Comparison of ENCODE assay signal across 10 cellular contexts in genomic region chr11:99693941-99694492, GRCh38.
A peak's percentile ranks its signal among the peaks of the same experiment; 100 is the strongest.
DNase-seq lines count a peak whose midpoint lies in the region; ATAC-seq and TF ChIP-seq lines count a peak whose summit lies in the region.
"Had no signal": no experiment of that assay in that cellular context is flagged by ENCODE, and none has a peak within 500 bp of the region (broad histone marks: within the 10 kb centered on the region; RNA-seq: fewer than 3 reads in every experiment).

No MANE protein-coding gene starts in this region.

- no peak for TF ChIP-seq CTCF in AG04450 (IDR thresholded peaks at IDR 0.05; ENCODE audit: low read depth, low read length)
- TF ChIP-seq CTCF in GM10266 (IDR thresholded peaks at IDR 0.05; ENCODE audit: control insufficient read depth, insufficient read depth, low read depth, missing control alignments) = no peak

- H3K36me3 ChIP-seq in MG63 = no peaks in the 10 kb centered on the region; the same call in 1 of the 2 replicates
- H3K36me3 ChIP-seq: cardiac muscle cell had no signal

- ATAC-seq in GM18498 (IDR thresholded peaks at IDR 0.05; ENCODE audit: unreplicated experiment) = no peak

- POLR2A ChIA-PET in AG04450 (lab: Yijun Ruan, JAX) = interaction anchor here (0.7 kb wide), 1 partner anchor 368 kb away, joined by 3 read pairs; no protein-coding TSS in a partner anchor

- H3K4me3 ChIP-seq in AG04450 (ENCODE audit: low read depth, low read length) (no peak overlapping the region), MG63 (no peak overlapping the region)
- H3K4me3 ChIP-seq: cardiac muscle cell had no signal

- H3K9me3 ChIP-seq in AG04450 (ENCODE audit: control insufficient read depth, insufficient read depth, low read length) (no peaks in the 10 kb centered on the region), MG63 (peaks cover 11% of the 10 kb centered on the region; the same call in 1 of the 2 replicates)

- H3K27ac ChIP-seq in AG04450 (ENCODE audit: low read depth, low read length) (peak overlapping the region; percentile 71), substantia nigra (ENCODE audit: low read depth, low read length, poor library complexity, severe bottlenecking) (no peak overlapping the region)
- H3K27ac ChIP-seq: C4-2B, cardiac muscle cell had no signal

- DNase-seq in AG04450 (ENCODE audit: low read depth, low spot score) = peak; percentile 82
- DNase-seq in MG63 = peak; percentile 31
- peak; percentile 62 for DNase-seq in astrocyte of the hippocampus (ENCODE audit: low read depth, low spot score)
- peak; percentile 71 for DNase-seq in kidney glomerular epithelial cell (lab: John Stamatoyannopoulos, UW)
- DNase-seq in substantia nigra (lab: John Stamatoyannopoulos, UW) = no peak
- DNase-seq in SKM-1 treated with dmso at 0.1 percent for 144 hours (lab: John Stamatoyannopoulos, UW; ENCODE audit: unreplicated experiment) = no peak
- no peak for DNase-seq in GM10266 (ENCODE audit: extremely low spot score)

- CTCF ChIA-PET in AG04450 (lab: Charles Lee) = interaction anchor here (1.4 kb wide), 1 partner anchor 46 kb away, joined by 4 read pairs; no protein-coding TSS in a partner anchor

- H3K27me3 ChIP-seq in AG04450 (ENCODE audit: control insufficient read depth, insufficient read depth, low read length) (no peaks in the 10 kb centered on the region), MG63 (no peaks in the 10 kb centered on the region)
- H3K27me3 ChIP-seq: cardiac muscle cell had no signal

Comparison
In these comparisons a context has a peak if more than half of its experiments do, and no peak if none do; other contexts are left out.
1. DNase-seq: peak in AG04450 (single experiment), MG63 (single experiment), astrocyte of the hippocampus (single experiment) and kidney glomerular epithelial cell (single experiment); none in substantia nigra (0 of 49), SKM-1 treated with dmso at 0.1 percent for 144 hours (single experiment) and GM10266 (single experiment).